In the genomic region with DNA sequence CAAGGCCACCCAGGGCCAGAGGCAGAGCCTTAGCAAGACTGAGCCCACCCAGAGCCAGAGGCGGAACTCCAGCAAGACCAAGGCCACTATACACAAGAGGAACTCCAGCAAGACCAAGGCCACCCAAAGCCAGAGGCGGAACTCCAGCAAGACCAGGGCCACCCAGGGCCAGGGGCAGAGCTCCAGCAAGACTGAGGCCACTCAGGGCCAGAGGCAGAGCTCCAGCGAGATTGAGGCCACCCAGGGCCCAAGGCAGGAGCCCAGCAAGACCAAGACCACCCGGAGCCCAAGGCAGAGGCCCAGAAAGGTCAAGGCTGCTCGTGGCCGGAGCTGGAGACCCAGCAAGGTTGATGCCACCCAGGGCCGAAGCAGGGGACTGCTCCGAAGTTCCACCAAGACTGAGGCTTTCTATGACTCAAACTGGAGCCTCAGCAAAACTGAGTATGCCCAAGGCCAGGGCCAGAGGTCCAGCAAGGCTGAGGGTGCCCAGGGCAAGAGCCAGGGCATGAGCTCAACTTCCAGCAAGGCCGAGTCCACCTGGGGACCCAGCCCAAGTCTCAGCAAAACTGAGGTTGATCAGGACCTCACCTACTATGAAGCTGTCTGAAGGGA, we compare ENCODE assay signal across 16 cellular contexts. TPM values are rescaled to one million over a fixed set of nuclear protein-coding genes. Genes with fewer than 3 reads are reported as not detected.
A peak's percentile ranks its signal among the peaks of the same experiment; 100 is the strongest.
DNase-seq lines count a peak whose midpoint lies in the region; ATAC-seq and TF ChIP-seq lines count a peak whose summit lies in the region.
"Had no signal": no experiment of that assay in that cellular context is flagged by ENCODE, and none has a peak within 500 bp of the region (broad histone marks: within the 10 kb centered on the region; RNA-seq: fewer than 3 reads in every experiment).

No MANE protein-coding gene starts in this region.

- ATAC-seq in RWPE2 (ENCODE audit: low read depth) = no peak
- ATAC-seq in lower lobe of right lung = no peak
- ATAC-seq: A549; CD8-positive, alpha-beta T cell had no signal

- no peak overlapping the region for H2BK12ac ChIP-seq in H9 (ENCODE audit: insufficient read length, low read depth, low read length)

- H3K9me3 ChIP-seq in H9 (ENCODE audit: control insufficient read depth, low read depth, low read length) (no peaks in the 10 kb centered on the region), RWPE2 (ENCODE audit: severe bottlenecking) (no peaks in the 10 kb centered on the region), lower lobe of right lung (no peaks in the 10 kb centered on the region)
- H3K9me3 ChIP-seq: A549, BE2C had no signal

- no peaks in the 10 kb centered on the region for H3K23me2 ChIP-seq in H9 (ENCODE audit: insufficient read length, low read depth, low read length, poor library complexity, severe bottlenecking)

- no peak overlapping the region for H3K14ac ChIP-seq in H9 (ENCODE audit: insufficient read depth, low read length)

- H2AFZ ChIP-seq in H9 (ENCODE audit: low read length) = no peak overlapping the region

- H3K36me3 ChIP-seq in RWPE2 (ENCODE audit: low read depth) (no peaks in the 10 kb centered on the region), lower lobe of right lung (peaks cover 22% of the 10 kb centered on the region)
- H3K36me3 ChIP-seq: BE2C had no signal

- H3K4me2 ChIP-seq in H9 (ENCODE audit: insufficient read depth, insufficient read length, low read length) = no peak overlapping the region
- H3K4me2 ChIP-seq: A549 had no signal

- no peak overlapping the region for H3K4ac ChIP-seq in H9 (ENCODE audit: low read depth, low read length)

- no peak overlapping the region for H3K23ac ChIP-seq in H9 (ENCODE audit: insufficient read length, low read depth, low read length)

- no peaks in the 10 kb centered on the region for H3K27me3 ChIP-seq in H9 (ENCODE audit: insufficient read depth, low read length)
- H3K27me3 ChIP-seq in RWPE2 (ENCODE audit: insufficient read depth, poor library complexity, severe bottlenecking) = no peaks in the 10 kb centered on the region
- H3K27me3 ChIP-seq in lower lobe of right lung (ENCODE audit: low read depth) = no peaks in the 10 kb centered on the region
- H3K27me3 ChIP-seq: BE2C had no signal

- no peak overlapping the region for H2BK15ac ChIP-seq in H9 (ENCODE audit: low read depth, low read length)

- H3T11ph ChIP-seq in H9 (ENCODE audit: low read length) = no peak overlapping the region

- H4K20me1 ChIP-seq in H9 (ENCODE audit: control insufficient read depth, insufficient read depth, insufficient read length) = no peaks in the 10 kb centered on the region

- H3K27ac Mint-ChIP-seq in H9 (peak overlapping the region in 2 of 3 experiments; percentile 31 to 34; a peak in 1 of 7 replicates), neural crest cell (ENCODE audit: unreplicated experiment) (peak overlapping the region; percentile 84)
- H3K27ac Mint-ChIP-seq: CD8-positive, alpha-beta T cell had no signal

- H3K4me1 ChIP-seq in H9 (ENCODE audit: insufficient read depth, low read length) (no peaks in the 10 kb centered on the region), RWPE2 (ENCODE audit: insufficient read depth, poor library complexity, severe bottlenecking) (no peaks in the 10 kb centered on the region), lower lobe of right lung (peaks cover 11% of the 10 kb centered on the region)

- H3K79me2 ChIP-seq in H9 (ENCODE audit: insufficient read depth, low read length) = no peaks in the 10 kb centered on the region

- TF ChIP-seq CTCF in H9 (conservative IDR thresholded peaks at IDR 0.05) = no peak
- TF ChIP-seq CTCF in RWPE2 (IDR thresholded peaks at IDR 0.05; ENCODE audit: poor library complexity, severe bottlenecking) = no peak
- TF ChIP-seq CTCF in neural crest cell (conservative IDR thresholded peaks at IDR 0.05) = no peak
- no peak for TF ChIP-seq CTCF in lower lobe of right lung (IDR thresholded peaks at IDR 0.05)

- H3K4me1 Mint-ChIP-seq in H9 = peaks cover 9 to 10% of the 10 kb centered on the region in 2 experiments
- H3K4me1 Mint-ChIP-seq in neural crest cell = peaks cover 19% of the 10 kb centered on the region

- no peak overlapping the region; a peak in 1 of 5 replicates for H3K4me3 Mint-ChIP-seq in H9
- H3K4me3 Mint-ChIP-seq in neural crest cell = no peak overlapping the region
- H3K4me3 Mint-ChIP-seq: CD8-positive, alpha-beta T cell had no signal

- no peaks in the 10 kb centered on the region for H3K79me1 ChIP-seq in H9 (ENCODE audit: insufficient read depth, low read depth, low read length, poor library complexity, severe bottlenecking)

- intact Hi-C loops in lower lobe of right lung (cut with DNase I) = loop anchor here (10.0 kb wide), 1 partner anchor 136 kb away; no protein-coding TSS in a partner anchor

- H2AK5ac ChIP-seq in H9 (ENCODE audit: insufficient read length, low read length) = no peak overlapping the region

- H4K5ac ChIP-seq in H9 (ENCODE audit: insufficient read length, low read depth, low read length) = no peak overlapping the region

- no peak overlapping the region for H2BK5ac ChIP-seq in H9 (ENCODE audit: insufficient read length, low read length)

- H4K91ac ChIP-seq in H9 (ENCODE audit: insufficient read length, low read depth, low read length) = no peak overlapping the region

- no peak overlapping the region for H3K9ac ChIP-seq in H9 (ENCODE audit: extremely low read depth, insufficient read length, low read length)

- DNase-seq in H9 = no peak
- peak; percentile 51 for DNase-seq in RWPE2 (ENCODE audit: low spot score)
- DNase-seq in neural crest cell (ENCODE audit: low read depth, low spot score) = no peak
- DNase-seq in NCI-H1694 treated with DMSO at 0.1 percent for 48 hours (lab: John Stamatoyannopoulos, UW) = no peak
- DNase-seq in DMS79 treated with DMSO at 0.1 percent for 48 hours (lab: John Stamatoyannopoulos, UW) = no peak
- DNase-seq in lower lobe of right lung = no peak
- DNase-seq: BE2C; CD8-positive, alpha-beta T cell; COR-L47; DMS153; DND-41; GDM1; H7 had no signal

- no peak overlapping the region for H3K56ac ChIP-seq in H9 (ENCODE audit: insufficient read length, low read depth, low read length)

- H4K8ac ChIP-seq in H9 (replicated peaks; ENCODE audit: insufficient read length, low read depth, low read length) = no peak overlapping the region

- H3K9me3 Mint-ChIP-seq in H9 (no peaks in the 10 kb centered on the region), neural crest cell (no peaks in the 10 kb centered on the region)
- H3K9me3 Mint-ChIP-seq: CD14-positive monocyte; CD8-positive, alpha-beta T cell had no signal

- H3K36me3 Mint-ChIP-seq in H9 (ENCODE audit: insufficient read depth in 1 of 3, low read depth in 3 of 3) (no peaks in the 10 kb centered on the region; a peak in 1 of 7 replicates), neural crest cell (ENCODE audit: low read depth) (no peaks in the 10 kb centered on the region)

- H3K27ac ChIP-seq in H9 (ENCODE audit: insufficient read length, low read depth, low read length) (no peak overlapping the region), RWPE2 (ENCODE audit: poor library complexity, severe bottlenecking) (no peak overlapping the region), lower lobe of right lung (no peak overlapping the region)
- H3K27ac ChIP-seq: A549 had no signal

- H3K18ac ChIP-seq in H9 (ENCODE audit: insufficient read length, low read depth, low read length) = no peak overlapping the region

- H2BK20ac ChIP-seq in H9 (ENCODE audit: low read depth, low read length, poor library complexity, severe bottlenecking) = no peak overlapping the region

- no CpG with 5 or more reads among the region's 9 CpGs for WGBS in H9 (ENCODE audit: extremely low coverage, insufficient read length, low lambda C conversion rate)

- H3K4me3 ChIP-seq in RWPE2 (ENCODE audit: severe bottlenecking) = no peak overlapping the region
- no peak overlapping the region for H3K4me3 ChIP-seq in lower lobe of right lung
- H3K4me3 ChIP-seq: A549 had no signal

- H2BK120ac ChIP-seq in H9 (ENCODE audit: low read depth, low read length, poor library complexity, severe bottlenecking) = no peak overlapping the region

- H3K27me3 Mint-ChIP-seq in H9 (ENCODE audit: low read depth) (peaks cover 2% of the 10 kb centered on the region; the same call in 1 of the 2 replicates), neural crest cell (ENCODE audit: low read depth) (no peaks in the 10 kb centered on the region)

RNA-seq across cellular contexts. Expression of a gene that starts 4.2 kb away (rescaled TPM):
- total RNA-seq in H9 (2021) = 13.2 and 16.3 TPM in 2 replicates
- 25.7 and 27.4 TPM in 2 replicates for total RNA-seq in neural crest cell
- 16.5 TPM for total RNA-seq in lower lobe of right lung

RNA-seq across cellular contexts. Expression of a gene that starts 15.0 kb away (rescaled TPM):
- total RNA-seq in H9 (2021) (not detected in 2 replicates), neural crest cell (not detected in 2 replicates), lower lobe of right lung (1.3 TPM)
- total RNA-seq: H7, HT-29 had no signal

RNA-seq across cellular contexts. Expression of a gene that starts 15.4 kb away (rescaled TPM):
- total RNA-seq in H9 (2021) = 10.6 and 10.9 TPM in 2 replicates
- 7.2 and 9.8 TPM in 2 replicates for total RNA-seq in neural crest cell
- total RNA-seq in lower lobe of right lung = 9.1 TPM

RNA-seq across cellular contexts. Expression of a gene that starts 24.1 kb away (rescaled TPM):
- total RNA-seq in H9 (2021) (0.15 and 0.22 TPM in 2 replicates), neural crest cell (0.16 TPM in 1 of 2 replicates, not detected in the other), lower lobe of right lung (25.9 TPM)
- total RNA-seq: H7 had no signal

RNA-seq across cellular contexts. Expression of a gene that starts 47.6 kb away (rescaled TPM):
- total RNA-seq in H9 (2021) (1.3 and 1.7 TPM in 2 replicates), neural crest cell (6.0 and 7.2 TPM in 2 replicates), lower lobe of right lung (59.4 TPM)
- total RNA-seq: HT-29 had no signal
